In genomic region chr10:73810735-73811465, GRCh38 we compare ENCODE assay signal across 8 cellular contexts. TPM values are rescaled to one million over a fixed set of nuclear protein-coding genes. Genes with fewer than 3 reads are reported as not detected.
A peak's percentile ranks its signal among the peaks of the same experiment; 100 is the strongest.
DNase-seq lines count a peak whose midpoint lies in the region; ATAC-seq and TF ChIP-seq lines count a peak whose summit lies in the region.

No MANE protein-coding gene starts in this region.

- no peaks in the 10 kb centered on the region for H3K9me2 ChIP-seq in SU-DHL-6 (replicated peaks; ENCODE audit: insufficient read depth, low read length)

- DNase-seq in NCI-H2227 (lab: John Stamatoyannopoulos, UW; ENCODE audit: unreplicated experiment) (peak; percentile 21), NCI-H2227 treated with DMSO at 0.1 percent for 48 hours (lab: John Stamatoyannopoulos, UW) (no peak), astrocyte of the cerebellum (ENCODE audit: low read depth) (no peak), immature natural killer cell (peak; percentile 62 to 68 (median 67)), SW 1271 (lab: John Stamatoyannopoulos, UW) (no peak)
- DNase-seq in stimulated activated CD4-positive, alpha-beta T cell treated with anti-CD3 and anti-CD28 coated beads, Interleukin-2, amount 100 ng/mL, for 4 hours (ENCODE audit: low read depth): peak; percentile 29

- H3K27me3 ChIP-seq in SU-DHL-6 (ENCODE audit: low read length): no peaks in the 10 kb centered on the region

- H3K27me3 Mint-ChIP-seq in immature natural killer cell (ENCODE audit: low read depth in 3 of 3): peaks cover 3 to 23% (median 11%) of the 10 kb centered on the region in 3 donors

- H3K4me3 Mint-ChIP-seq in immature natural killer cell: peak overlapping the region; percentile 84 to 89 (median 88)

- peak overlapping the region; percentile 72 to 93 (median 90) for H3K27ac Mint-ChIP-seq in immature natural killer cell

- peaks cover 28 to 53% of the 10 kb centered on the region in 2 donors for H3K4me1 Mint-ChIP-seq in immature natural killer cell

- peak; percentile 27 for ATAC-seq in HG03045 (IDR thresholded peaks at IDR 0.05; ENCODE audit: unreplicated experiment)

- H3K4me2 ChIP-seq in SU-DHL-6 (ENCODE audit: low read depth, low read length, poor library complexity, severe bottlenecking): peak overlapping the region; percentile 86

- peak overlapping the region; percentile 96 for H3K9ac ChIP-seq in SU-DHL-6 (ENCODE audit: low read length)

- H3K27ac ChIP-seq in SU-DHL-6 (ENCODE audit: low read depth, low read length): peak overlapping the region; percentile 70

- H3K4me3 ChIP-seq in SU-DHL-6 (ENCODE audit: insufficient read depth, low read length, poor library complexity, severe bottlenecking): peak overlapping the region; percentile 92
- H3K4me3 ChIP-seq in astrocyte of the cerebellum (ENCODE audit: low read depth, low read length): peak overlapping the region; percentile 79

- H3F3A ChIP-seq in SU-DHL-6 (ENCODE audit: insufficient read depth): peaks cover 7% of the 10 kb centered on the region

- H3K79me2 ChIP-seq in SU-DHL-6 (ENCODE audit: insufficient read depth, low read length): peaks cover 5% of the 10 kb centered on the region; the same call in 1 of the 2 replicates

- H3K36me3 Mint-ChIP-seq in immature natural killer cell: peaks cover 18 to 29% (median 18%) of the 10 kb centered on the region in 3 donors

- H2AFZ ChIP-seq in SU-DHL-6 (ENCODE audit: low read depth, low read length, severe bottlenecking): peak overlapping the region; percentile 83

- H3K36me3 ChIP-seq in SU-DHL-6 (ENCODE audit: low read length): no peaks in the 10 kb centered on the region

- in situ Hi-C loops in astrocyte of the cerebellum (cut with HindIII; ENCODE audit: low sequenced_read_pairs): loop anchor here (5.0 kb wide), 1 partner anchor 36 kb away; no protein-coding TSS in a partner anchor

- H3K9me3 ChIP-seq in SU-DHL-6 (ENCODE audit: insufficient read depth, low read length): no peaks in the 10 kb centered on the region

- H4K20me1 ChIP-seq in SU-DHL-6 (ENCODE audit: low read depth, low read length): no peaks in the 10 kb centered on the region

- H3K9me3 Mint-ChIP-seq in immature natural killer cell: no peaks in the 10 kb centered on the region

- TF ChIP-seq CTCF in SU-DHL-6 (IDR thresholded peaks at IDR 0.05; ENCODE audit: insufficient read depth, low read length, poor library complexity, severe bottlenecking) (no peak), astrocyte of the cerebellum (IDR thresholded peaks at IDR 0.05; ENCODE audit: low read depth, low read length, missing control alignments) (no peak)

RNA-seq across cellular contexts. Expression of gene NDST2, which starts 0.5 kb away (rescaled TPM):
- polyA plus RNA-seq in immature natural killer cell: 10 to 100 TPM; 10.6 to 29.9 (median 10.7) TPM

RNA-seq across cellular contexts. Expression of gene ZSWIM8, which starts 25.5 kb away (rescaled TPM):
- polyA plus RNA-seq in immature natural killer cell: 10 to 100 TPM in 2 of 3 donors, 1 to 10 TPM in 1; 7.3 to 44.7 (median 14.8) TPM

RNA-seq across cellular contexts. Expression of gene CHCHD1, which starts 29.1 kb away (rescaled TPM):
- 10 to 100 TPM; 24.8 to 46.9 (median 42.7) TPM for polyA plus RNA-seq in immature natural killer cell

Comparison
In these comparisons a context has a peak if more than half of its experiments do, and no peak if none do; other contexts are left out.
1. DNase-seq: peak in NCI-H2227 (single experiment), immature natural killer cell (3 of 3) and stimulated activated CD4-positive, alpha-beta T cell treated with anti-CD3 and anti-CD28 coated beads, Interleukin-2, amount 100 ng/mL, for 4 hours (single experiment); none in NCI-H2227 treated with DMSO at 0.1 percent for 48 hours (single experiment), astrocyte of the cerebellum (single experiment) and SW 1271 (0 of 2).